11 cellular contexts compared by ENCODE assay signal in genomic region chr3:151864423-151865101, GRCh38. TPM values are rescaled to one million over a fixed set of nuclear protein-coding genes. Genes with fewer than 3 reads are reported as not detected.
A peak's percentile ranks its signal among the peaks of the same experiment; 100 is the strongest.
DNase-seq lines count a peak whose midpoint lies in the region; ATAC-seq and TF ChIP-seq lines count a peak whose summit lies in the region.
"Had no signal": no experiment of that assay in that cellular context is flagged by ENCODE, and none has a peak within 500 bp of the region (broad histone marks: within the 10 kb centered on the region; RNA-seq: fewer than 3 reads in every experiment).

No MANE protein-coding gene starts in this region.

- TF ChIP-seq CTCF in omental fat pad (IDR thresholded peaks at IDR 0.05): no peak

- peak; percentile 93 for DNase-seq in ELR (ENCODE audit: low read depth)
- DNase-seq in NCI-H82 treated with DMSO at 0.1 percent for 48 hours (lab: John Stamatoyannopoulos, UW; ENCODE audit: unreplicated experiment): peak; percentile 55
- DNase-seq in dedifferentiated amniotic fluid mesenchymal stem cell (ENCODE audit: extremely low spot score): peak; percentile 75
- no peak for DNase-seq in omental fat pad (ENCODE audit: low spot score)
- no peak for DNase-seq in NCI-H1105 (lab: John Stamatoyannopoulos, UW)
- no peak for DNase-seq in cerebellar cortex (ENCODE audit: low spot score)
- DNase-seq: DMS79 treated with DMSO at 0.1 percent for 48 hours, NCI-H524, upper lobe of left lung had no signal

- peak; percentile 71 for ATAC-seq in omental fat pad (ENCODE audit: low FRiP score)
- no peak for ATAC-seq in HG02973 (IDR thresholded peaks at IDR 0.05; ENCODE audit: unreplicated experiment)
- ATAC-seq in HG03045 (IDR thresholded peaks at IDR 0.05; ENCODE audit: unreplicated experiment): no peak

RNA-seq across cellular contexts. Expression of gene SUCNR1, which starts 8.9 kb away (rescaled TPM):
- 1 to 10 TPM; 1.1 to 2.8 (median 2.5) TPM for total RNA-seq in omental fat pad

RNA-seq across cellular contexts. Expression of gene AADAC, which starts 50.6 kb away (rescaled TPM):
- total RNA-seq in omental fat pad: 10 to 100 TPM in 1 of 4 donors, 1 to 10 TPM in 2, under 1 TPM in 1; 0.95 to 22.2 (median 1.8) TPM

Comparison
In these comparisons a context has a peak if more than half of its experiments do, and no peak if none do; other contexts are left out.
1. DNase-seq: peak in ELR (single experiment), NCI-H82 treated with DMSO at 0.1 percent for 48 hours (single experiment) and dedifferentiated amniotic fluid mesenchymal stem cell (single experiment); none in omental fat pad (single experiment), NCI-H1105 (single experiment) and cerebellar cortex (single experiment).